21 cellular contexts compared by ENCODE assay signal in the genomic region with DNA sequence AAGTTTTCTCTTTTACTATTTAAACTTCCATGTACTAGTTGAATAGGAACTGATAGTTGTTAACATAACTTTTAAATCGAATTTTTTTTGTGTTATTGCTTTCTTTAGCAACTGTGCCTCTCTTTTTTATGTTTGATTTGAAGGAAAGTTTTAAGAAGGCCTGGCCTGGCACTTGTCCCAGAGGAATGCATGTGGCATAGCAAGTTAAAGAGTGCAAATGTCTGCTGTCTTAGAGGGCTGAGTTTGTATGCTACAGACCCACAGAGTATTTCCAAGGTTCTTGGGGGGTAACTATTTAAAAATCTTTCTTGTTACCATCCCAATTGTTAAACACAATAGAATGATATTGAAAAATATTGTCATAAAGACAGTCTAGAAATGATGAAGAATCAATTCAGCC. TPM values are rescaled to one million over a fixed set of nuclear protein-coding genes. Genes with fewer than 3 reads are reported as not detected.
DNase-seq lines count a peak whose midpoint lies in the region; ATAC-seq and TF ChIP-seq lines count a peak whose summit lies in the region.
"Had no signal": no experiment of that assay in that cellular context is flagged by ENCODE, and none has a peak within 500 bp of the region (broad histone marks: within the 10 kb centered on the region; RNA-seq: fewer than 3 reads in every experiment).

No MANE protein-coding gene starts in this region.

- no peak for TF ChIP-seq CTCF in chondrocyte (IDR thresholded peaks at IDR 0.05)
- TF ChIP-seq CTCF in fibroblast of villous mesenchyme (IDR thresholded peaks at IDR 0.05; ENCODE audit: insufficient read depth, low read depth, low read length), result no peak
- no peak for TF ChIP-seq CTCF in neural progenitor cell (IDR thresholded peaks at IDR 0.05)

- H3K79me2 ChIP-seq in neural progenitor cell (ENCODE audit: low read depth), result peaks cover 49% of the 10 kb centered on the region

- peaks cover 5% of the 10 kb centered on the region for H3K36me3 Mint-ChIP-seq in chondrocyte (ENCODE audit: low read depth)
- H3K36me3 Mint-ChIP-seq in neural progenitor cell, result peaks cover 14% of the 10 kb centered on the region
- H3K36me3 Mint-ChIP-seq: activated CD4-positive, alpha-beta memory T cell treated with anti-CD3 and anti-CD28 coated beads for 36 hours had no signal

- peak overlapping the region in 1 of 2 donors; percentile 67 for H3K9ac ChIP-seq in stomach smooth muscle (ENCODE audit: low read length in 2 of 2)
- no peak overlapping the region for H3K9ac ChIP-seq in neural progenitor cell
- H3K9ac ChIP-seq: KMS-11 had no signal

- no peak for ATAC-seq in GM18519 (IDR thresholded peaks at IDR 0.05; ENCODE audit: low FRiP score, unreplicated experiment)

- no peaks in the 10 kb centered on the region for H3K27me3 ChIP-seq in stomach smooth muscle (ENCODE audit: control insufficient read depth in 1 of 2, insufficient read depth in 2 of 2, low read length in 2 of 2)
- no peaks in the 10 kb centered on the region for H3K27me3 ChIP-seq in neural progenitor cell

- H4K20me1 ChIP-seq in neural progenitor cell (ENCODE audit: low read depth), result no peaks in the 10 kb centered on the region

- H3K4me1 ChIP-seq in stomach smooth muscle (ENCODE audit: control insufficient read depth, insufficient read depth, low read length) (peaks cover 66% of the 10 kb centered on the region), neural progenitor cell (peaks cover 6% of the 10 kb centered on the region)
- H3K4me1 ChIP-seq: left ventricle myocardium inferior had no signal

- H3K27me3 Mint-ChIP-seq in chondrocyte (ENCODE audit: low read depth), result no peaks in the 10 kb centered on the region
- peaks cover 2% of the 10 kb centered on the region for H3K27me3 Mint-ChIP-seq in neural progenitor cell (ENCODE audit: insufficient read depth, low read depth)
- H3K27me3 Mint-ChIP-seq: activated B cell treated with CpG ODN at 0.5 μM for 24 hours; activated CD4-positive, alpha-beta memory T cell treated with anti-CD3 and anti-CD28 coated beads for 36 hours; stimulated activated naive CD8-positive, alpha-beta T cell treated with anti-CD3 and anti-CD28 coated beads, Interleukin-15, Interleukin-2, amounts not matched to agents 100 ng/mL and 50 ng/mL, for 24 hours; type B pancreatic cell had no signal

- H3F3A ChIP-seq in neural progenitor cell (ENCODE audit: low read depth), result no peaks in the 10 kb centered on the region

- DNase-seq in HCEC 1CT (peak; percentile 38), chondrocyte (ENCODE audit: low spot score) (no peak), fibroblast of villous mesenchyme (ENCODE audit: low read depth) (peak; percentile 52), cerebellar cortex (ENCODE audit: low spot score) (no peak), neural progenitor cell (ENCODE audit: low spot score) (no peak)
- DNase-seq in stimulated activated CD8-positive, alpha-beta memory T cell treated with anti-CD3 and anti-CD28 coated beads, Interleukin-4, amount 100 ng/mL, for 48 hours, result no peak
- DNase-seq: activated B cell treated with CpG ODN at 0.5 μM for 24 hours; activated CD4-positive, alpha-beta memory T cell treated with anti-CD3 and anti-CD28 coated beads for 36 hours; activated naive CD4-positive, alpha-beta T cell; caudate nucleus; left ventricle myocardium inferior; NCI-H187; NCI-H526 treated with DMSO at 0.1 percent for 48 hours; stimulated activated CD4-positive, alpha-beta T cell treated with anti-CD3 and anti-CD28 coated beads, Interleukin-4, amount 100 ng/mL, for 24 hours; T1000 had no signal

- no peaks in the 10 kb centered on the region for H3K9me3 Mint-ChIP-seq in chondrocyte (ENCODE audit: low read depth)
- H3K9me3 Mint-ChIP-seq in neural progenitor cell, result no peaks in the 10 kb centered on the region
- H3K9me3 Mint-ChIP-seq: activated B cell treated with CpG ODN at 0.5 μM for 24 hours; activated CD4-positive, alpha-beta memory T cell treated with anti-CD3 and anti-CD28 coated beads for 36 hours; stimulated activated naive CD8-positive, alpha-beta T cell treated with anti-CD3 and anti-CD28 coated beads, Interleukin-15, Interleukin-2, amounts not matched to agents 100 ng/mL and 50 ng/mL, for 24 hours; type B pancreatic cell had no signal

- no peak overlapping the region for H3K4me2 ChIP-seq in neural progenitor cell
- H3K4me2 ChIP-seq: KMS-11 had no signal

- H3K4me3 ChIP-seq in fibroblast of villous mesenchyme (ENCODE audit: low read depth, low read length) (no peak overlapping the region), stomach smooth muscle (ENCODE audit: low read length in 2 of 2) (no peak overlapping the region), neural progenitor cell (no peak overlapping the region)
- H3K4me3 ChIP-seq: left ventricle myocardium inferior had no signal

- H3K4me1 Mint-ChIP-seq in chondrocyte (ENCODE audit: low read depth) (peaks cover 69% of the 10 kb centered on the region), neural progenitor cell (peaks cover 15% of the 10 kb centered on the region)

- H3K27ac Mint-ChIP-seq in chondrocyte (ENCODE audit: unreplicated experiment) (peak overlapping the region; percentile 96), neural progenitor cell (no peak overlapping the region)
- H3K27ac Mint-ChIP-seq: activated B cell treated with CpG ODN at 0.5 μM for 24 hours; activated CD4-positive, alpha-beta memory T cell treated with anti-CD3 and anti-CD28 coated beads for 36 hours; stimulated activated naive CD8-positive, alpha-beta T cell treated with anti-CD3 and anti-CD28 coated beads, Interleukin-15, Interleukin-2, amounts not matched to agents 100 ng/mL and 50 ng/mL, for 24 hours had no signal

- H3K9me3 ChIP-seq in stomach smooth muscle (ENCODE audit: control insufficient read depth in 2 of 2, low read length in 2 of 2), result no peaks in the 10 kb centered on the region
- H3K9me3 ChIP-seq in neural progenitor cell (ENCODE audit: low read depth), result no peaks in the 10 kb centered on the region

- peaks cover 4 to 10% of the 10 kb centered on the region in 2 donors for H3K36me3 ChIP-seq in stomach smooth muscle (ENCODE audit: control insufficient read depth in 2 of 2, insufficient read depth in 2 of 2, low read length in 2 of 2)
- no peaks in the 10 kb centered on the region for H3K36me3 ChIP-seq in neural progenitor cell
- H3K36me3 ChIP-seq: left ventricle myocardium inferior had no signal

- H3K4me3 Mint-ChIP-seq in chondrocyte (ENCODE audit: unreplicated experiment) (no peak overlapping the region), neural progenitor cell (no peak overlapping the region)
- H3K4me3 Mint-ChIP-seq: activated B cell treated with CpG ODN at 0.5 μM for 24 hours; activated CD4-positive, alpha-beta memory T cell treated with anti-CD3 and anti-CD28 coated beads for 36 hours; stimulated activated naive CD8-positive, alpha-beta T cell treated with anti-CD3 and anti-CD28 coated beads, Interleukin-15, Interleukin-2, amounts not matched to agents 100 ng/mL and 50 ng/mL, for 24 hours; type B pancreatic cell had no signal

- H3K27ac ChIP-seq in stomach smooth muscle (ENCODE audit: low read length), result peak overlapping the region; percentile 94
- H3K27ac ChIP-seq in neural progenitor cell, result no peak overlapping the region
- H3K27ac ChIP-seq: C4-2B, KMS-11, left ventricle myocardium inferior had no signal

- no peak overlapping the region for H2AFZ ChIP-seq in neural progenitor cell (replicated peaks)

RNA-seq across cellular contexts. Expression of a gene that starts 47.0 kb away (rescaled TPM):
- total RNA-seq in chondrocyte (43.9 to 54.4 TPM (median 50.8 TPM) in 3 replicates), fibroblast of villous mesenchyme (59.6 and 80.5 TPM in 2 replicates), neural progenitor cell (ENCODE audit: low replicate concordance) (36.9 and 38.7 TPM in 2 replicates)

Comparison
In these comparisons a context has a peak if more than half of its experiments do, and no peak if none do; other contexts are left out.
1. DNase-seq: peak in HCEC 1CT (single experiment) and fibroblast of villous mesenchyme (single experiment); none in chondrocyte (single experiment), cerebellar cortex (single experiment), neural progenitor cell (single experiment) and stimulated activated CD8-positive, alpha-beta memory T cell treated with anti-CD3 and anti-CD28 coated beads, Interleukin-4, amount 100 ng/mL, for 48 hours (single experiment).